Comparison of ENCODE assay signal across 8 cellular contexts in genomic region chr3:39065197-39065596, GRCh38. TPM values are rescaled to one million over a fixed set of nuclear protein-coding genes. Genes with fewer than 3 reads are reported as not detected.
A peak's percentile ranks its signal among the peaks of the same experiment; 100 is the strongest.
DNase-seq lines count a peak whose midpoint lies in the region; ATAC-seq and TF ChIP-seq lines count a peak whose summit lies in the region.

No MANE protein-coding gene starts in this region.

- H3K4me3 ChIP-seq in OCI-LY1 (ENCODE audit: low read depth, low read length, poor library complexity, severe bottlenecking) (no peak overlapping the region), gastroesophageal sphincter (no peak overlapping the region)

- H3K4me1 ChIP-seq in OCI-LY1 (ENCODE audit: insufficient read depth, low read length, severe bottlenecking) (peaks cover 8% of the 10 kb centered on the region), gastroesophageal sphincter (peaks cover 0 to 5% (median 0%) of the 10 kb centered on the region in 3 donors)

- no peaks in the 10 kb centered on the region for H3F3A ChIP-seq in OCI-LY1 (ENCODE audit: insufficient read depth, low read length)

- CTCF ChIA-PET in Calu3 (lab: Charles Lee), result no interaction called here

- ATAC-seq in GM18870 (IDR thresholded peaks at IDR 0.05; ENCODE audit: unreplicated experiment), result peak; percentile 73
- peak; percentile 93 for ATAC-seq in HG03025 (IDR thresholded peaks at IDR 0.05; ENCODE audit: low FRiP score, unreplicated experiment)
- ATAC-seq in gastroesophageal sphincter, result no peak

- TF ChIP-seq CTCF in Calu3 (IDR thresholded peaks at IDR 0.05; ENCODE audit: unreplicated experiment) (peak; percentile 36), OCI-LY1 (IDR thresholded peaks at IDR 0.05; ENCODE audit: low read length) (peak; percentile 70), nephron (IDR thresholded peaks at IDR 0.05; ENCODE audit: unreplicated experiment in 3 of 3) (peak; percentile 21 to 44 (median 39)), gastroesophageal sphincter (IDR thresholded peaks at IDR 0.05) (no peak)

- peaks cover 4% of the 10 kb centered on the region; the same call in 1 of the 2 replicates for H3K79me2 ChIP-seq in OCI-LY1 (ENCODE audit: insufficient read depth, low read length)

- H3K27me3 ChIP-seq in OCI-LY1 (ENCODE audit: insufficient read depth, low read length), result no peaks in the 10 kb centered on the region
- H3K27me3 ChIP-seq in gastroesophageal sphincter, result no peaks in the 10 kb centered on the region

- no TSS peak for BruUV-seq in Calu3 (replicated peaks; lab: Mats Ljungman, UMichigan)

- 20 to 29% methylated on average over 1 of the region's 1 CpG for WGBS in gastroesophageal sphincter (ENCODE audit: low coverage in 1 of 2), 2 donors

- no peaks in the 10 kb centered on the region for H4K20me1 ChIP-seq in OCI-LY1 (ENCODE audit: insufficient read depth, low read length)

- H3K9me3 ChIP-seq in OCI-LY1 (ENCODE audit: low read length) (no peaks in the 10 kb centered on the region), gastroesophageal sphincter (no peaks in the 10 kb centered on the region)

- H3K4me3 Mint-ChIP-seq in Calu3 (ENCODE audit: low read depth, unreplicated experiment) (no peak overlapping the region), nephron (no peak overlapping the region)

- DNase-seq in Calu3 (peak; percentile 40), cerebellar cortex (ENCODE audit: low spot score) (peak; percentile 53), NCI-H2171 treated with DMSO at 0.1 percent for 48 hours (lab: John Stamatoyannopoulos, UW) (no peak)

- no peak overlapping the region for H3K4me2 ChIP-seq in OCI-LY1 (ENCODE audit: low read length)

- no peak for TF ChIP-seq EP300 in gastroesophageal sphincter (IDR thresholded peaks at IDR 0.05)

- H3K9ac ChIP-seq in OCI-LY1 (ENCODE audit: low read length), result no peak overlapping the region

- H3K27me3 Mint-ChIP-seq in Calu3 (ENCODE audit: unreplicated experiment) (no peaks in the 10 kb centered on the region), nephron (ENCODE audit: low read depth) (no peaks in the 10 kb centered on the region)

- no peaks in the 10 kb centered on the region for H3K9me2 ChIP-seq in OCI-LY1 (ENCODE audit: low read depth, low read length)

- H3K4me1 Mint-ChIP-seq in Calu3 (ENCODE audit: low read depth, unreplicated experiment), result peaks cover 15% of the 10 kb centered on the region
- H3K4me1 Mint-ChIP-seq in nephron, result peaks cover 5% of the 10 kb centered on the region

- H3K27ac ChIP-seq in OCI-LY1 (ENCODE audit: low read depth, low read length, poor library complexity, severe bottlenecking) (peak overlapping the region; percentile 54), gastroesophageal sphincter (no peak overlapping the region)

- no peak for TF ChIP-seq POLR2A in gastroesophageal sphincter (IDR thresholded peaks at IDR 0.05)

- H3K27ac Mint-ChIP-seq in Calu3 (ENCODE audit: unreplicated experiment) (no peak overlapping the region), nephron (peak overlapping the region; percentile 11 to 62 (median 55))

- H2AFZ ChIP-seq in OCI-LY1 (ENCODE audit: low read length), result no peak overlapping the region

- intact Hi-C loops in Calu3 (cut with micrococcal nuclease; ENCODE audit: unreplicated experiment), result no loop called here

- peaks cover 35% of the 10 kb centered on the region; the same call in 1 of the 2 replicates for H3K36me3 ChIP-seq in OCI-LY1 (ENCODE audit: insufficient read depth, low read length)
- peaks cover 5 to 63% of the 10 kb centered on the region in 2 donors for H3K36me3 ChIP-seq in gastroesophageal sphincter

- no peaks in the 10 kb centered on the region for H3K9me3 Mint-ChIP-seq in Calu3 (ENCODE audit: low read depth, unreplicated experiment)
- peaks cover 8% of the 10 kb centered on the region for H3K9me3 Mint-ChIP-seq in nephron

- H3K36me3 Mint-ChIP-seq in Calu3 (ENCODE audit: insufficient read depth, unreplicated experiment) (no peaks in the 10 kb centered on the region), nephron (ENCODE audit: low read depth) (peaks cover 44% of the 10 kb centered on the region)

RNA-seq across cellular contexts. Expression of gene WDR48, which starts 13.4 kb away (rescaled TPM):
- total RNA-seq in Calu3 (2022), result 30.7 and 34.1 TPM in 2 replicates
- total RNA-seq in gastroesophageal sphincter, result 10 to 100 TPM; 27.4 to 47.2 (median 38.0) TPM

RNA-seq across cellular contexts. Expression of gene SCN11A, which starts 13.5 kb away (rescaled TPM):
- 0.09 TPM in 1 of 2 replicates, not detected in the other for total RNA-seq in Calu3 (2022)
- under 1 TPM in 3 of 4 donors, not detected in 1; 0.15 to 0.57 (median 0.27) TPM for total RNA-seq in gastroesophageal sphincter

RNA-seq across cellular contexts. Expression of gene GORASP1, which starts 42.2 kb away (rescaled TPM):
- 54.8 and 58.6 TPM in 2 replicates for total RNA-seq in Calu3 (2022)
- total RNA-seq in gastroesophageal sphincter, result 10 to 100 TPM; 48.5 to 82.5 (median 76.8) TPM

RNA-seq across cellular contexts. Expression of gene TTC21A, which starts 42.3 kb away (rescaled TPM):
- total RNA-seq in Calu3 (2022) (8.1 and 9.1 TPM in 2 replicates), gastroesophageal sphincter (1 to 10 TPM in 3 of 4 donors, under 1 TPM in 1; 0.54 to 8.5 (median 5.0) TPM)

Comparison
In these comparisons a context has a peak if more than half of its experiments do, and no peak if none do; other contexts are left out.
1. CTCF ChIP-seq: peak in Calu3 (single experiment), OCI-LY1 (single experiment) and nephron (3 of 3); none in gastroesophageal sphincter (0 of 4).